In genomic region chr1:201792534-201793305, GRCh38 we compare ENCODE assay signal across 1 cellular context.
A peak's percentile ranks its signal among the peaks of the same experiment; 100 is the strongest.
TF ChIP-seq lines count a peak whose summit lies in the region.

No MANE protein-coding gene starts in this region.

TF ChIP-seq in K562, 482 proteins besides CTCF, POLR2A, EP300 and RAD21 (continued from another document and continues in another):
- TF ChIP-seq ZBTB2 (IDR thresholded peaks at IDR 0.05) = no peak
- no peak for TF ChIP-seq KDM1A (IDR thresholded peaks at IDR 0.05)
- TF ChIP-seq CAMTA2 (CRISPR knock-in tag; conservative IDR thresholded peaks at IDR 0.05) = no peak
- TF ChIP-seq MECOM (CRISPR knock-in tag; IDR thresholded peaks at IDR 0.05) = no peak
- no peak for TF ChIP-seq ZNF445 (CRISPR knock-in tag; IDR thresholded peaks at IDR 0.05; ENCODE audit: low read depth)
- TF ChIP-seq NBN (IDR thresholded peaks at IDR 0.05; ENCODE audit: low read depth) = peak; percentile 61; the same call in 1 of the 2 replicates
- TF ChIP-seq HMBOX1 (IDR thresholded peaks at IDR 0.05) = no peak
- no peak for TF ChIP-seq EWSR1 (IDR thresholded peaks at IDR 0.05; ENCODE audit: borderline replicate concordance, low read depth, partially characterized antibody)
- no peak for TF ChIP-seq ETV6 (IDR thresholded peaks at IDR 0.05; ENCODE audit: borderline replicate concordance in 1 of 2, low read depth in 2 of 2, low read length in 1 of 2)
- TF ChIP-seq ETV6 (CRISPR knock-in tag; IDR thresholded peaks at IDR 0.05; ENCODE audit: borderline replicate concordance) = no peak
- TF ChIP-seq ATF1 (CRISPR knock-in tag; IDR thresholded peaks at IDR 0.05) = no peak
- TF ChIP-seq ATF1 (tag; IDR thresholded peaks at IDR 0.05) = no peak
- TF ChIP-seq HBP1 (CRISPR knock-in tag; IDR thresholded peaks at IDR 0.05) = 0 out of 2 replicates have a peak, but pooled peaks have one; percentile 19
- no peak for TF ChIP-seq DNMT1 (IDR thresholded peaks at IDR 0.05)
- TF ChIP-seq CCNT2 (IDR thresholded peaks at IDR 0.05; ENCODE audit: borderline replicate concordance, extremely low read depth, insufficient read length, low read depth, low read length) = no peak
- TF ChIP-seq MYC (IDR thresholded peaks at IDR 0.05; ENCODE audit: low read depth, low read length) = no peak
- no peak for TF ChIP-seq MYC (CRISPR knock-in tag; IDR thresholded peaks at IDR 0.05; ENCODE audit: borderline replicate concordance, low read depth)
- TF ChIP-seq ARID3A (IDR thresholded peaks at IDR 0.05; ENCODE audit: borderline replicate concordance, low read depth, low read length) = no peak
- TF ChIP-seq ZFP36 (IDR thresholded peaks at IDR 0.05; ENCODE audit: low read depth, low read length, partially characterized antibody) = peak; percentile 15
- peak; percentile 37; the same call in 1 of the 2 replicates for TF ChIP-seq SP1 (CRISPR knock-in tag; IDR thresholded peaks at IDR 0.05)
- TF ChIP-seq SMC3 (conservative IDR thresholded peaks at IDR 0.05; ENCODE audit: insufficient read depth, low read depth, low read length) = peak; percentile 94
- peak; percentile 41; the same call in 1 of the 2 replicates for TF ChIP-seq ZNF263 (CRISPR knock-in tag; IDR thresholded peaks at IDR 0.05; ENCODE audit: borderline replicate concordance)
- no peak for TF ChIP-seq ZNF324 (CRISPR knock-in tag; IDR thresholded peaks at IDR 0.05)
- TF ChIP-seq RFX7 (CRISPR knock-in tag; IDR thresholded peaks at IDR 0.05) = no peak
- no peak for TF ChIP-seq FOXP4 (CRISPR knock-in tag; IDR thresholded peaks at IDR 0.05; ENCODE audit: borderline replicate concordance)
- peak; percentile 70 for TF ChIP-seq MEIS2 (IDR thresholded peaks at IDR 0.05; ENCODE audit: partially characterized antibody)
- no peak for TF ChIP-seq RFX5 (IDR thresholded peaks at IDR 0.05; ENCODE audit: low read depth, low read length)
- no peak for TF ChIP-seq SRSF7 (optimal IDR thresholded peaks at IDR 0.05; ENCODE audit: low read depth, low read length)
- peak; percentile 42; the same call in 1 of the 2 replicates for TF ChIP-seq JUND (IDR thresholded peaks at IDR 0.05; ENCODE audit: borderline replicate concordance, low read depth, low read length)
- TF ChIP-seq JUND (tag; IDR thresholded peaks at IDR 0.05; ENCODE audit: borderline replicate concordance, low read depth, low read length) = no peak; the same call in 2 of the 3 replicates
- no peak for TF ChIP-seq TFAM (CRISPR knock-in tag; conservative IDR thresholded peaks at IDR 0.05)
- TF ChIP-seq ZFP1 (CRISPR knock-in tag; IDR thresholded peaks at IDR 0.05) = no peak
- TF ChIP-seq ID3 (CRISPR knock-in tag; IDR thresholded peaks at IDR 0.05) = no peak
- TF ChIP-seq ID3 (tag; IDR thresholded peaks at IDR 0.05) = no peak
- TF ChIP-seq SRSF9 (IDR thresholded peaks at IDR 0.05; ENCODE audit: borderline replicate concordance, low read depth, low read length) = no peak
- no peak for TF ChIP-seq CBX1 (IDR thresholded peaks at IDR 0.05; ENCODE audit: low read depth)
- no peak for TF ChIP-seq ARID4B (CRISPR knock-in tag; IDR thresholded peaks at IDR 0.05)
- no peak for TF ChIP-seq SREBF2 (CRISPR knock-in tag; IDR thresholded peaks at IDR 0.05)
- TF ChIP-seq MAFG (tag; conservative IDR thresholded peaks at IDR 0.05) = no peak
- no peak for TF ChIP-seq IRF1 (CRISPR knock-in tag; IDR thresholded peaks at IDR 0.05; ENCODE audit: borderline replicate concordance)
- no peak for TF ChIP-seq CHD2 (IDR thresholded peaks at IDR 0.05; ENCODE audit: low read depth, low read length)
- TF ChIP-seq CHD1 (IDR thresholded peaks at IDR 0.05; ENCODE audit: low read length) = no peak
- no peak for TF ChIP-seq PCBP1 (IDR thresholded peaks at IDR 0.05; ENCODE audit: low read depth, low read length, poor library complexity, severe bottlenecking)
- TF ChIP-seq ARID2 (IDR thresholded peaks at IDR 0.05) = peak; percentile 94
- TF ChIP-seq DEAF1 (CRISPR knock-in tag; IDR thresholded peaks at IDR 0.05) = peak; percentile 97
- no peak for TF ChIP-seq ZNF766 (CRISPR knock-in tag; conservative IDR thresholded peaks at IDR 0.05)
- peak; percentile 65; the same call in 1 of the 2 replicates for TF ChIP-seq CTBP1 (IDR thresholded peaks at IDR 0.05; ENCODE audit: borderline replicate concordance)
- no peak for TF ChIP-seq ZBTB1 (CRISPR knock-in tag; IDR thresholded peaks at IDR 0.05; ENCODE audit: borderline replicate concordance, low read depth)
- TF ChIP-seq E2F3 (CRISPR knock-in tag; IDR thresholded peaks at IDR 0.05) = no peak
- no peak for TF ChIP-seq ZNF143 (CRISPR knock-in tag; IDR thresholded peaks at IDR 0.05)
- TF ChIP-seq HNRNPL (IDR thresholded peaks at IDR 0.05; ENCODE audit: low read depth, low read length) = no peak
- 0 out of 2 replicates have a peak, but pooled peaks have one; percentile 39 for TF ChIP-seq ELF4 (CRISPR knock-in tag; IDR thresholded peaks at IDR 0.05)
- no peak for TF ChIP-seq TEAD2 (tag; IDR thresholded peaks at IDR 0.05)
- TF ChIP-seq GTF2A2 (tag; IDR thresholded peaks at IDR 0.05) = no peak
- TF ChIP-seq OTX1 (CRISPR knock-in tag; IDR thresholded peaks at IDR 0.05) = 0 out of 2 replicates have a peak, but pooled peaks have one; percentile 7
- TF ChIP-seq KDM2B (CRISPR knock-in tag; IDR thresholded peaks at IDR 0.05) = no peak
- TF ChIP-seq TEAD1 (CRISPR knock-in tag; IDR thresholded peaks at IDR 0.05) = peak; percentile 39 to 76; a peak in 2 of 4 replicates
- peak in 1 of 2 experiments; percentile 60; a peak in 1 of 4 replicates for TF ChIP-seq MAZ (CRISPR knock-in tag; conservative IDR thresholded peaks at IDR 0.05 in 1 of 2, IDR thresholded peaks at IDR 0.05 in 1 of 2)
- peak; percentile 60; the same call in 1 of the 2 replicates for TF ChIP-seq XRCC5 (IDR thresholded peaks at IDR 0.05; ENCODE audit: low read depth, low read length)
- no peak for TF ChIP-seq EGR1 (conservative IDR thresholded peaks at IDR 0.05)
